In the genomic region with DNA sequence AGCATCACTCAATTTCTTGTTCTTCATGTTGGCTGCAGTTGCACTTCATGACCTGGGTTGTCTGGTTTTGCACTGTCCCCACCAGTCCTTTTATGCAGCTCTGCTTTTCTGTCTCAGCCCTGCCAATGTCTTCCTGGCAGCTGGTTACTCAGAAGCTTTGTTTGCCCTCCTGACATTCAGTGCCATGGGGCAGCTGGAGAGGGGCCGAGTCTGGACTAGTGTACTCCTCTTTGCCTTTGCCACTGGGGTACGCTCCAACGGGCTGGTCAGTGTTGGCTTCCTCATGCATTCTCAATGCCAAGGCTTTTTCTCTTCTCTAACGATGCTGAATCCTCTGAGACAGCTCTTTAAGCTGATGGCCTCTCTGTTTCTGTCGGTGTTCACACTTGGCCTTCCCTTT, we compare ENCODE assay signal across 19 cellular contexts.
"Had no signal": no experiment of that assay in that cellular context is flagged by ENCODE, and none has a peak within 500 bp of the region (broad histone marks: within the 10 kb centered on the region; RNA-seq: fewer than 3 reads in every experiment).

No MANE protein-coding gene starts in this region.

- H3K4me3 Mint-ChIP-seq: activated CD4-positive, alpha-beta memory T cell treated with anti-CD3 and anti-CD28 coated beads for 36 hours; memory B cell; naive thymus-derived CD4-positive, alpha-beta T cell; stimulated activated naive B cell treated with anti-CD40 and anti-IgM and Interleukin-4, amounts not matched to agents 10 μg/mL and 1 μg/mL and 100 μg/mL, for 72 hours had no signal

- H3K4me1 ChIP-seq: body of pancreas, colonic mucosa had no signal

- H3K27ac Mint-ChIP-seq: activated CD4-positive, alpha-beta memory T cell treated with anti-CD3 and anti-CD28 coated beads for 36 hours; memory B cell had no signal

- H3K4me2 ChIP-seq: hepatocyte had no signal

- DNase-seq: activated CD4-positive, alpha-beta memory T cell treated with anti-CD3 and anti-CD28 coated beads for 36 hours; activated CD4-positive, alpha-beta T cell treated with anti-CD3 and anti-CD28 coated beads for 1 hour; activated naive CD4-positive, alpha-beta T cell treated with Interleukin-2 at 50 U/mL for 16 hours; amniotic stem cell; body of pancreas; colonic mucosa; esophagus squamous epithelium; islet precursor cell; mucosa of descending colon; naive thymus-derived CD4-positive, alpha-beta T cell; stimulated activated CD4-positive, alpha-beta T cell treated with anti-CD3 and anti-CD28 coated beads, Interleukin-2, amount 100 ng/mL, for 48 hours; stimulated activated naive B cell treated with anti-CD40 and anti-IgM and Interleukin-4, amounts not matched to agents 10 μg/mL and 1 μg/mL and 100 μg/mL, for 72 hours; T-helper 1 cell; tibial artery had no signal

- H3K9me3 Mint-ChIP-seq: activated CD4-positive, alpha-beta memory T cell treated with anti-CD3 and anti-CD28 coated beads for 36 hours; memory B cell; naive thymus-derived CD4-positive, alpha-beta T cell; stimulated activated naive B cell treated with anti-CD40 and anti-IgM and Interleukin-4, amounts not matched to agents 10 μg/mL and 1 μg/mL and 100 μg/mL, for 72 hours had no signal

- H3K27me3 Mint-ChIP-seq: activated CD4-positive, alpha-beta memory T cell treated with anti-CD3 and anti-CD28 coated beads for 36 hours; memory B cell; naive thymus-derived CD4-positive, alpha-beta T cell; stimulated activated naive B cell treated with anti-CD40 and anti-IgM and Interleukin-4, amounts not matched to agents 10 μg/mL and 1 μg/mL and 100 μg/mL, for 72 hours had no signal

- H3K36me3 ChIP-seq: colonic mucosa had no signal

- H3K9me3 ChIP-seq: body of pancreas, colonic mucosa, esophagus squamous epithelium, mucosa of descending colon, neutrophil, tibial artery, vagina had no signal

- H2AFZ ChIP-seq: hepatocyte had no signal

- H3K27ac ChIP-seq: body of pancreas, colonic mucosa, esophagus squamous epithelium, hepatocyte, neutrophil, tibial artery, vagina, VCaP had no signal

- H3K27me3 ChIP-seq: body of pancreas, colonic mucosa, esophagus squamous epithelium, hepatocyte, neutrophil, tibial artery, vagina had no signal

- ATAC-seq: body of pancreas; mucosa of descending colon; naive thymus-derived CD4-positive, alpha-beta T cell; stimulated activated naive B cell treated with anti-CD40 and anti-IgM and Interleukin-4, amounts not matched to agents 10 μg/mL and 1 μg/mL and 100 μg/mL, for 72 hours had no signal

- H3K4me3 ChIP-seq: body of pancreas, colonic mucosa, esophagus squamous epithelium, hepatocyte, mucosa of descending colon, tibial artery, vagina had no signal
